In the genomic region with DNA sequence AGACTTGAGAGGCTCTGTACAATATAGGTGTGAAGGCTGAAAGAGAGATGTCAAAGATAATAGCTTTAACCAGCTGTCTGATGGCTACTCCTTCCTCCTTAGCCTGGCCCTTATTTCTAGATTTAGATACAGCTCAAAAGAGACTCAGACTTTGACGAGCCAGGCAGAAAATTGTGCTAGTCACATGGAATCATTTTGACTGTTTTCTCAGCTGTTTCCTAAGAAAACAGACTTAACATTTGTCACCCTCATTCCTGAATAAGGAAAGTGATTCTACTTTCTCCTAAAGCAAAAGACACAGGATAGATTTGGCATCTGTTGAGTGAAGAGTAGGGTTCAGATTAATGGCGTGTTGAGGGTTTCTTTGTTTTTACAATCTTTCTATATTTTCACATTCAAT, we compare ENCODE assay signal across 21 cellular contexts.
"Had no signal": no experiment of that assay in that cellular context is flagged by ENCODE, and none has a peak within 500 bp of the region (broad histone marks: within the 10 kb centered on the region; RNA-seq: fewer than 3 reads in every experiment).

No MANE protein-coding gene starts in this region.

- H3K9me3 ChIP-seq: esophagus squamous epithelium, mucosa of descending colon, ovary, psoas muscle, right lobe of liver, testis, tibial artery had no signal

- H3K27ac ChIP-seq: esophagus squamous epithelium, ovary, right lobe of liver, testis, tibial artery had no signal

- DNase-seq: cerebellar nuclear complex; cortex of kidney; effector memory CD8-positive, alpha-beta T cell; erythroblast; esophagus squamous epithelium; foreskin melanocyte; mesenchymal stem cell; mucosa of descending colon; naive thymus-derived CD8-positive, alpha-beta T cell; nephron progenitor cell; nucleus accumbens; ovary; posterior cingulate gyrus; psoas muscle; right lobe of liver; stimulated activated CD4-positive, alpha-beta T cell treated with anti-CD3 and anti-CD28 coated beads, Interleukin-4, amount 100 ng/mL, for 4 hours; stimulated activated naive CD8-positive, alpha-beta T cell treated with anti-CD3 and anti-CD28 coated beads, Interleukin-15, Interleukin-2, amounts not matched to agents 100 U/mL and 50 U/mL, for 24 hours; substantia nigra; testis; tibial artery had no signal

- H3K36me3 ChIP-seq: esophagus squamous epithelium, ovary, right lobe of liver, tibial artery had no signal

- H3K4me3 ChIP-seq: esophagus squamous epithelium, mucosa of descending colon, ovary, psoas muscle, right lobe of liver, testis, tibial artery had no signal

- ATAC-seq: effector memory CD8-positive, alpha-beta T cell; mucosa of descending colon; naive thymus-derived CD8-positive, alpha-beta T cell; psoas muscle; right lobe of liver; stimulated activated memory B cell treated with anti-CD40 and anti-IgM and Interleukin-4, amounts not matched to agents 10 μg/mL and 1 μg/mL and 100 μg/mL, for 72 hours; stimulated activated naive CD8-positive, alpha-beta T cell treated with anti-CD3 and anti-CD28 coated beads, Interleukin-15, Interleukin-2, amounts not matched to agents 100 U/mL and 50 U/mL, for 24 hours had no signal

- H3K27me3 ChIP-seq: esophagus squamous epithelium, ovary, right lobe of liver, testis, tibial artery had no signal
